Comparison of ENCODE assay signal across 9 cellular contexts in genomic region chr11:28383471-28383870, GRCh38.
"Had no signal": no experiment of that assay in that cellular context is flagged by ENCODE, and none has a peak within 500 bp of the region (broad histone marks: within the 10 kb centered on the region; RNA-seq: fewer than 3 reads in every experiment).

No MANE protein-coding gene starts in this region.

- H3K4me3 ChIP-seq: adrenal gland, mucosa of descending colon, smooth muscle cell had no signal

- H3K27ac ChIP-seq: adrenal gland had no signal

- H3K4me1 ChIP-seq: adrenal gland had no signal

- FAIRE-seq: colon had no signal

- H3K27me3 ChIP-seq: adrenal gland had no signal

- H3K36me3 ChIP-seq: adrenal gland had no signal

- H3K4me2 ChIP-seq: smooth muscle cell had no signal

- DNase-seq: activated CD4-positive, alpha-beta T cell treated with anti-CD3 and anti-CD28 coated beads for 48 hours; activated naive CD4-positive, alpha-beta T cell treated with anti-CD3 and anti-CD28 coated beads for 36 hours; adrenal gland; mucosa of descending colon; natural killer cell; right cardiac atrium; trophoblast cell had no signal

- H3K9me3 ChIP-seq: adrenal gland had no signal
